Comparison of ENCODE assay signal across 13 cellular contexts in the genomic region with DNA sequence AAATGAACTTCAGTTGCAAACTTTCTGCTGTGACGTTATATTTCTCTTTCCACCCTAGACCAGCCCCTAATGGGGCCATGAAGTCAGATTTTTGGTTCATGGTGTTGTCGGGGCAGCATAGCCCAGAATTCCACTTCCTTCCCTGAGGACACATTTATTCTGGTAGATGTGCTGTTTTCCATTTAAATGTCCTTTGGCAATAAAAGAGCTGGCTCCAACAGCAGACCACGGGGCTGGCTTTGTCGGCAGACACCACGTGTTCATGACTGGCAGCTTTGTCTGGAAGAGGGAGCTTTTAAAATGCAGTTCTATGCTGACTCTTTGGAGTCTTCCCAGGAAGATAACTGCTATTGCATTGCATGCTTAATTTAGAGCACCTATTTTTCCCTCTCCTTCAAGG. TPM values are rescaled to one million over a fixed set of nuclear protein-coding genes. Genes with fewer than 3 reads are reported as not detected.
DNase-seq lines count a peak whose midpoint lies in the region; ATAC-seq and TF ChIP-seq lines count a peak whose summit lies in the region.
"Had no signal": no experiment of that assay in that cellular context is flagged by ENCODE, and none has a peak within 500 bp of the region (broad histone marks: within the 10 kb centered on the region; RNA-seq: fewer than 3 reads in every experiment).

No MANE protein-coding gene starts in this region.

- TF ChIP-seq CTCF in GM23338 (conservative IDR thresholded peaks at IDR 0.05; ENCODE audit: low read depth in 2 of 2) (no peak), GM10248 (IDR thresholded peaks at IDR 0.05; ENCODE audit: control extremely low read depth, extremely low read depth, low read depth, missing control alignments) (no peak)

- ATAC-seq in GM23338 (no peak; the same call in 2 of the 3 replicates), sciatic nerve (peak; percentile 97), GM21360 (IDR thresholded peaks at IDR 0.05; ENCODE audit: unreplicated experiment) (no peak)

- no peak overlapping the region for H3K4me3 ChIP-seq in GM23338

- no peak overlapping the region for H3K27ac Mint-ChIP-seq in GM23338
- no peak overlapping the region for H3K27ac Mint-ChIP-seq in T-helper 2 cell treated with Interferon-gamma antibody and Interleukin-4, amounts not matched to agents 5 μg/mL and 100 μg/mL, for 36 hours

- POLR2A ChIA-PET in GM10248 (lab: Yijun Ruan, JAX) = no interaction called here

- H3K4me1 ChIP-seq in GM23338 (ENCODE audit: insufficient read depth) = peaks cover 6% of the 10 kb centered on the region; the same call in 1 of the 2 replicates

- H2AFZ ChIP-seq in GM23338 = 0 out of 2 replicates have a peak overlapping the region, but pooled peaks have one; percentile 23

- peaks cover 9% of the 10 kb centered on the region for H3K27me3 Mint-ChIP-seq in GM23338 (ENCODE audit: insufficient read depth, low read depth, poor library complexity)
- H3K27me3 Mint-ChIP-seq in T-helper 2 cell treated with Interferon-gamma antibody and Interleukin-4, amounts not matched to agents 5 μg/mL and 100 μg/mL, for 36 hours (ENCODE audit: low read depth) = peaks cover 2% of the 10 kb centered on the region

- H3K79me2 ChIP-seq in GM23338 (replicated peaks; ENCODE audit: insufficient read depth) = no peaks in the 10 kb centered on the region

- H3F3A ChIP-seq in GM23338 (replicated peaks; ENCODE audit: low read depth) = no peaks in the 10 kb centered on the region

- H3K9me2 ChIP-seq in GM23338 (ENCODE audit: insufficient read depth) = peaks cover 3% of the 10 kb centered on the region; the same call in 1 of the 2 replicates

- intact Hi-C loops in sciatic nerve (cut with DNase I) = no loop called here

- DNase-seq in GM23338 (ENCODE audit: low spot score) = no peak
- peak; percentile 43 for DNase-seq in cerebellum (ENCODE audit: low spot score)
- DNase-seq in hypothalamus (lab: John Stamatoyannopoulos, UW) = peak in 49 of 51 donors; percentile 13 to 92 (median 71)
- peak; percentile 86 for DNase-seq in sciatic nerve (ENCODE audit: low spot score)
- no peak for DNase-seq in NCI-H1436 treated with DMSO at 0.1 percent for 48 hours (lab: John Stamatoyannopoulos, UW)
- DNase-seq in GM10248 (ENCODE audit: extremely low spot score) = no peak
- DNase-seq in T-helper 2 cell treated with Interferon-gamma antibody and Interleukin-4, amounts not matched to agents 5 μg/mL and 100 μg/mL, for 36 hours (ENCODE audit: low spot score) = no peak
- DNase-seq: activated T-cell treated with anti-CD3 and anti-CD28 coated beads for 4 hours, DMS79 treated with DMSO at 0.1 percent for 48 hours, NCI-H69, T-helper 1 cell had no signal

- H3K4me1 Mint-ChIP-seq in GM23338 = peaks cover 16% of the 10 kb centered on the region; the same call in 2 of the 3 replicates
- H3K4me1 Mint-ChIP-seq in T-helper 2 cell treated with Interferon-gamma antibody and Interleukin-4, amounts not matched to agents 5 μg/mL and 100 μg/mL, for 36 hours (ENCODE audit: low read depth) = peaks cover 44% of the 10 kb centered on the region

- CTCF ChIA-PET in GM10248 (lab: Yijun Ruan, JAX) = interaction anchor here (0.7 to 1.5 kb wide), 3 partner anchors 12 to 23 kb away, joined by 3 to 4 read pairs (median 3); a partner anchor contains a TSS

- H3K27me3 ChIP-seq in GM23338 (ENCODE audit: insufficient read depth) = no peaks in the 10 kb centered on the region

- no peaks in the 10 kb centered on the region for H3K9me3 Mint-ChIP-seq in GM23338
- H3K9me3 Mint-ChIP-seq in T-helper 2 cell treated with Interferon-gamma antibody and Interleukin-4, amounts not matched to agents 5 μg/mL and 100 μg/mL, for 36 hours = no peaks in the 10 kb centered on the region

- no peaks in the 10 kb centered on the region for H3K36me3 ChIP-seq in GM23338 (ENCODE audit: insufficient read depth)

- no peak overlapping the region for H3K4me2 ChIP-seq in GM23338

- H3K4me3 Mint-ChIP-seq in GM23338 = no peak overlapping the region
- H3K4me3 Mint-ChIP-seq in T-helper 2 cell treated with Interferon-gamma antibody and Interleukin-4, amounts not matched to agents 5 μg/mL and 100 μg/mL, for 36 hours = no peak overlapping the region

- H3K27ac ChIP-seq in GM23338 (ENCODE audit: low read depth) = no peak overlapping the region

- H3K36me3 Mint-ChIP-seq in GM23338 (ENCODE audit: low read depth) = no peaks in the 10 kb centered on the region
- H3K36me3 Mint-ChIP-seq in T-helper 2 cell treated with Interferon-gamma antibody and Interleukin-4, amounts not matched to agents 5 μg/mL and 100 μg/mL, for 36 hours (ENCODE audit: low read depth) = no peaks in the 10 kb centered on the region

- H4K20me1 ChIP-seq in GM23338 (replicated peaks; ENCODE audit: insufficient read depth) = no peaks in the 10 kb centered on the region

TF ChIP-seq in GM23338, 12 proteins besides CTCF, POLR2A, EP300 and RAD21 (continues in another document):
- TF ChIP-seq STAT1 (IDR thresholded peaks at IDR 0.05; ENCODE audit: unreplicated experiment) (no peak), NANOG (IDR thresholded peaks at IDR 0.05; ENCODE audit: borderline replicate concordance) (no peak), ZNF114 (CRISPR knock-in tag; IDR thresholded peaks at IDR 0.05) (no peak), EZH2 (IDR thresholded peaks at IDR 0.05; ENCODE audit: low read depth, unreplicated experiment) (no peak), POLR2AphosphoS5 (IDR thresholded peaks at IDR 0.05; ENCODE audit: low read depth) (no peak), CREB1 (CRISPR knock-in tag; IDR thresholded peaks at IDR 0.05; ENCODE audit: low read depth) (no peak), EZH2phosphoT487 (IDR thresholded peaks at IDR 0.05; ENCODE audit: unreplicated experiment) (no peak), JUNB (IDR thresholded peaks at IDR 0.05; ENCODE audit: unreplicated experiment) (no peak), ZNF331 (CRISPR knock-in tag; IDR thresholded peaks at IDR 0.05; ENCODE audit: low read depth) (no peak)
- TF ChIP-seq, protein P1, sequence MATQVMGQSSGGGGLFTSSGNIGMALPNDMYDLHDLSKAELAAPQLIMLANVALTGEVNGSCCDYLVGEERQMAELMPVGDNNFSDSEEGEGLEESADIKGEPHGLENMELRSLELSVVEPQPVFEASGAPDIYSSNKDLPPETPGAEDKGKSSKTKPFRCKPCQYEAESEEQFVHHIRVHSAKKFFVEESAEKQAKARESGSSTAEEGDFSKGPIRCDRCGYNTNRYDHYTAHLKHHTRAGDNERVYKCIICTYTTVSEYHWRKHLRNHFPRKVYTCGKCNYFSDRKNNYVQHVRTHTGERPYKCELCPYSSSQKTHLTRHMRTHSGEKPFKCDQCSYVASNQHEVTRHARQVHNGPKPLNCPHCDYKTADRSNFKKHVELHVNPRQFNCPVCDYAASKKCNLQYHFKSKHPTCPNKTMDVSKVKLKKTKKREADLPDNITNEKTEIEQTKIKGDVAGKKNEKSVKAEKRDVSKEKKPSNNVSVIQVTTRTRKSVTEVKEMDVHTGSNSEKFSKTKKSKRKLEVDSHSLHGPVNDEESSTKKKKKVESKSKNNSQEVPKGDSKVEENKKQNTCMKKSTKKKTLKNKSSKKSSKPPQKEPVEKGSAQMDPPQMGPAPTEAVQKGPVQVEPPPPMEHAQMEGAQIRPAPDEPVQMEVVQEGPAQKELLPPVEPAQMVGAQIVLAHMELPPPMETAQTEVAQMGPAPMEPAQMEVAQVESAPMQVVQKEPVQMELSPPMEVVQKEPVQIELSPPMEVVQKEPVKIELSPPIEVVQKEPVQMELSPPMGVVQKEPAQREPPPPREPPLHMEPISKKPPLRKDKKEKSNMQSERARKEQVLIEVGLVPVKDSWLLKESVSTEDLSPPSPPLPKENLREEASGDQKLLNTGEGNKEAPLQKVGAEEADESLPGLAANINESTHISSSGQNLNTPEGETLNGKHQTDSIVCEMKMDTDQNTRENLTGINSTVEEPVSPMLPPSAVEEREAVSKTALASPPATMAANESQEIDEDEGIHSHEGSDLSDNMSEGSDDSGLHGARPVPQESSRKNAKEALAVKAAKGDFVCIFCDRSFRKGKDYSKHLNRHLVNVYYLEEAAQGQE (IDR thresholded peaks at IDR 0.05; ENCODE audit: unreplicated experiment) = no peak
- TF ChIP-seq, protein P2, sequence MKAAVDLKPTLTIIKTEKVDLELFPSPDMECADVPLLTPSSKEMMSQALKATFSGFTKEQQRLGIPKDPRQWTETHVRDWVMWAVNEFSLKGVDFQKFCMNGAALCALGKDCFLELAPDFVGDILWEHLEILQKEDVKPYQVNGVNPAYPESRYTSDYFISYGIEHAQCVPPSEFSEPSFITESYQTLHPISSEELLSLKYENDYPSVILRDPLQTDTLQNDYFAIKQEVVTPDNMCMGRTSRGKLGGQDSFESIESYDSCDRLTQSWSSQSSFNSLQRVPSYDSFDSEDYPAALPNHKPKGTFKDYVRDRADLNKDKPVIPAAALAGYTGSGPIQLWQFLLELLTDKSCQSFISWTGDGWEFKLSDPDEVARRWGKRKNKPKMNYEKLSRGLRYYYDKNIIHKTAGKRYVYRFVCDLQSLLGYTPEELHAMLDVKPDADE (IDR thresholded peaks at IDR 0.05) = no peak

RNA-seq across cellular contexts. Expression of a gene that starts 17.6 kb away (rescaled TPM):
- 0.35 and 0.38 TPM in 2 replicates for total RNA-seq in GM23338 (2014; rRNA removed; shearing (Covaris generic))
- polyA plus RNA-seq in GM23338 (2016; fragmentation: Nextera tagmentation; extraction: Ambion mirVana) = 0.26 and 0.77 TPM in 2 replicates
- total RNA-seq in cerebellum = 3.6 TPM
- 45.2 TPM for total RNA-seq in sciatic nerve
- total RNA-seq: endothelial cell of umbilical vein had no signal
- polyA plus RNA-seq: endothelial cell of umbilical vein had no signal

Comparison
In these comparisons a context has a peak if more than half of its experiments do, and no peak if none do; other contexts are left out.
1. DNase-seq: peak in cerebellum (single experiment), hypothalamus (49 of 51) and sciatic nerve (single experiment); none in GM23338 (single experiment), NCI-H1436 treated with DMSO at 0.1 percent for 48 hours (single experiment), GM10248 (single experiment) and T-helper 2 cell treated with Interferon-gamma antibody and Interleukin-4, amounts not matched to agents 5 μg/mL and 100 μg/mL, for 36 hours (single experiment).